ENCODE assay signal across 21 cellular contexts in the genomic region with DNA sequence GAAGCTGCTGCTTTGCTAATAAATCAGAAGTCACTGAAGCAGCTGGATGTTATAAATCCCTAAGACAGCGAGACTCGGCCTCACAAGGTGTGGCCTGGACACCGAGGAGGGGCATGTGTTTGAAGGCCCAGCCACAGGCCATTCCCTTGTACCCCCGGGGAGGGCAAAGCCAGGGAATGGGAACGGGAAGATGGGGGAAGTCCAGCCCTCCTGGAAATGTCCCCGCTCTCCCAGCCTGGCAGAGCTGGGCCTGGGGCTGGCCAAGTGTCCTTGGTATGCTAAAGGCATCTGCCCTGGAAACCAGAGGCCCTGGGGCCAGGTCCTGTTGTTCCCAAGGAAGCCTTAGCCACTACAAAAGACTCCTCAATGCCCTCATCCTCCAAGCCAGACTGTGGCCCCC. TPM values are rescaled to one million over a fixed set of nuclear protein-coding genes. Genes with fewer than 3 reads are reported as not detected.
DNase-seq lines count a peak whose midpoint lies in the region; ATAC-seq and TF ChIP-seq lines count a peak whose summit lies in the region.
"Had no signal": no experiment of that assay in that cellular context is flagged by ENCODE, and none has a peak within 500 bp of the region (broad histone marks: within the 10 kb centered on the region; RNA-seq: fewer than 3 reads in every experiment).

No MANE protein-coding gene starts in this region.

- H3K27ac ChIP-seq in colonic mucosa = no peak overlapping the region
- H3K27ac ChIP-seq in spleen = peak overlapping the region in 3 of 8 donors; percentile 18 to 32 (median 21)
- H3K27ac ChIP-seq: BLaER1 treated with 17β-estradiol and CSF1 and Interleukin-3, amounts not matched to agents 10 nM and 100 nM; ovary; SJSA1; testis had no signal

- no peak overlapping the region for H3K9ac ChIP-seq in colonic mucosa (ENCODE audit: low read depth in 2 of 2, low read length in 2 of 2)
- H3K9ac ChIP-seq: BLaER1 treated with 17β-estradiol and CSF1 and Interleukin-3, amounts not matched to agents 10 nM and 100 nM had no signal

- no peak for TF ChIP-seq POLR2A in spleen (IDR thresholded peaks at IDR 0.05)

- CTCF ChIA-PET in activated CD4-positive, alpha-beta memory T cell treated with anti-CD3 and anti-CD28 coated beads for 36 hours (lab: Charles Lee) = interaction anchor here (0.9 to 11.4 kb wide), 21 partner anchors 8 to 315 kb away, joined by 3 to 128 read pairs (median 5); no protein-coding TSS in a partner anchor
- CTCF ChIA-PET in activated CD4-positive, alpha-beta memory T cell treated with anti-CD3 and anti-CD28 coated beads, Interleukin-2, amount 10 ng/mL, durations not matched to agents 7 days and 5 days (lab: Charles Lee) = interaction anchor here (0.7 to 2.7 kb wide), 8 partner anchors 9 to 283 kb away, joined by 3 to 19 read pairs (median 5); no protein-coding TSS in a partner anchor

- intact Hi-C loops in activated CD4-positive, alpha-beta memory T cell treated with anti-CD3 and anti-CD28 coated beads for 36 hours (cut with micrococcal nuclease) = no loop called here
- intact Hi-C loops in colonic mucosa (cut with DNase I) = loop anchor here (2.0 kb wide), 1 partner anchor 283 kb away; no protein-coding TSS in a partner anchor
- intact Hi-C loops in spleen (cut with DNase I; ENCODE audit: low total_unique reads) = loop anchor here (10.0 kb wide), 1 partner anchor 309 kb away; no protein-coding TSS in a partner anchor

- H3K27ac Mint-ChIP-seq in activated CD4-positive, alpha-beta memory T cell treated with anti-CD3 and anti-CD28 coated beads for 36 hours = no peak overlapping the region
- no peak overlapping the region for H3K27ac Mint-ChIP-seq in activated CD4-positive, alpha-beta memory T cell treated with anti-CD3 and anti-CD28 coated beads, Interleukin-2, amount 10 ng/mL, durations not matched to agents 7 days and 5 days
- H3K27ac Mint-ChIP-seq: WTC11 had no signal

- peaks cover 15% of the 10 kb centered on the region for H3K27me3 Mint-ChIP-seq in activated CD4-positive, alpha-beta memory T cell treated with anti-CD3 and anti-CD28 coated beads for 36 hours
- peaks cover 12% of the 10 kb centered on the region for H3K27me3 Mint-ChIP-seq in activated CD4-positive, alpha-beta memory T cell treated with anti-CD3 and anti-CD28 coated beads, Interleukin-2, amount 10 ng/mL, durations not matched to agents 7 days and 5 days

- DNase-seq in activated CD4-positive, alpha-beta memory T cell treated with anti-CD3 and anti-CD28 coated beads for 36 hours = peak; percentile 6
- DNase-seq in activated CD4-positive, alpha-beta memory T cell treated with anti-CD3 and anti-CD28 coated beads, Interleukin-2, amount 10 ng/mL, durations not matched to agents 7 days and 5 days = no peak
- peak; percentile 15 for DNase-seq in colonic mucosa
- peak; percentile 74 for DNase-seq in mesenteric fat pad (ENCODE audit: low spot score)
- peak; percentile 53 for DNase-seq in spleen
- DNase-seq in COR-L47 (lab: John Stamatoyannopoulos, UW) = no peak
- no peak for DNase-seq in HT-29 (ENCODE audit: low spot score)
- DNase-seq: amniotic stem cell, foreskin fibroblast, KG1, left colon, NCI-H1092, NCI-H2081 treated with DMSO at 0.1 percent for 48 hours, PC-3, T-helper 2 cell, testis had no signal

- H3K9me3 ChIP-seq in colonic mucosa (no peaks in the 10 kb centered on the region), spleen (peaks cover 0 to 3% (median 0%) of the 10 kb centered on the region in 8 donors)
- H3K9me3 ChIP-seq: ovary, testis had no signal

- ATAC-seq in HG03354 (IDR thresholded peaks at IDR 0.05; ENCODE audit: poor library complexity, severe bottlenecking, unreplicated experiment) = no peak
- ATAC-seq: left colon had no signal

- H3K9me3 Mint-ChIP-seq in activated CD4-positive, alpha-beta memory T cell treated with anti-CD3 and anti-CD28 coated beads for 36 hours = no peaks in the 10 kb centered on the region
- no peaks in the 10 kb centered on the region for H3K9me3 Mint-ChIP-seq in activated CD4-positive, alpha-beta memory T cell treated with anti-CD3 and anti-CD28 coated beads, Interleukin-2, amount 10 ng/mL, durations not matched to agents 7 days and 5 days
- H3K9me3 Mint-ChIP-seq: WTC11 had no signal

- H3K4me3 ChIP-seq in colonic mucosa (no peak overlapping the region), spleen (no peak overlapping the region)
- H3K4me3 ChIP-seq: BLaER1 treated with 17β-estradiol and CSF1 and Interleukin-3, amounts not matched to agents 10 nM and 100 nM; ovary; SJSA1; testis had no signal

- no peaks in the 10 kb centered on the region for H3K36me3 Mint-ChIP-seq in activated CD4-positive, alpha-beta memory T cell treated with anti-CD3 and anti-CD28 coated beads for 36 hours
- no peaks in the 10 kb centered on the region for H3K36me3 Mint-ChIP-seq in activated CD4-positive, alpha-beta memory T cell treated with anti-CD3 and anti-CD28 coated beads, Interleukin-2, amount 10 ng/mL, durations not matched to agents 7 days and 5 days (ENCODE audit: low read depth)
- H3K36me3 Mint-ChIP-seq: WTC11 had no signal

- H3K4me3 Mint-ChIP-seq in activated CD4-positive, alpha-beta memory T cell treated with anti-CD3 and anti-CD28 coated beads for 36 hours = no peak overlapping the region
- H3K4me3 Mint-ChIP-seq in activated CD4-positive, alpha-beta memory T cell treated with anti-CD3 and anti-CD28 coated beads, Interleukin-2, amount 10 ng/mL, durations not matched to agents 7 days and 5 days = no peak overlapping the region
- H3K4me3 Mint-ChIP-seq: WTC11 had no signal

- H3K36me3 ChIP-seq in colonic mucosa (no peaks in the 10 kb centered on the region), spleen (peaks cover 0 to 28% (median 0%) of the 10 kb centered on the region in 6 donors)
- H3K36me3 ChIP-seq: BLaER1 treated with 17β-estradiol and CSF1 and Interleukin-3, amounts not matched to agents 10 nM and 100 nM; ovary; SJSA1 had no signal

- H3K4me1 ChIP-seq in colonic mucosa = no peaks in the 10 kb centered on the region
- peaks cover 7 to 37% (median 25%) of the 10 kb centered on the region in 6 donors for H3K4me1 ChIP-seq in spleen

- WGBS in spleen, 5 donors = 67 to 77% (median 71%) methylated on average over 4 to 6 of the region's 6 CpGs

- POLR2A ChIA-PET in activated CD4-positive, alpha-beta memory T cell treated with anti-CD3 and anti-CD28 coated beads for 36 hours (lab: Charles Lee) = interaction anchor here (1.2 kb wide), 1 partner anchor 283 kb away, joined by 8 read pairs; no protein-coding TSS in a partner anchor
- POLR2A ChIA-PET in activated CD4-positive, alpha-beta memory T cell treated with anti-CD3 and anti-CD28 coated beads, Interleukin-2, amount 10 ng/mL, durations not matched to agents 7 days and 5 days (lab: Charles Lee) = no interaction called here

- no peaks in the 10 kb centered on the region for H3K4me1 Mint-ChIP-seq in activated CD4-positive, alpha-beta memory T cell treated with anti-CD3 and anti-CD28 coated beads for 36 hours (ENCODE audit: low read depth)
- H3K4me1 Mint-ChIP-seq in activated CD4-positive, alpha-beta memory T cell treated with anti-CD3 and anti-CD28 coated beads, Interleukin-2, amount 10 ng/mL, durations not matched to agents 7 days and 5 days = no peaks in the 10 kb centered on the region

- H3K27me3 ChIP-seq in colonic mucosa (no peaks in the 10 kb centered on the region), spleen (replicated peaks in 1 of 7) (peaks cover 0 to 73% (median 7%) of the 10 kb centered on the region in 7 donors)
- H3K27me3 ChIP-seq: ovary, testis had no signal

- TF ChIP-seq CTCF in colonic mucosa (IDR thresholded peaks at IDR 0.05) (no peak), spleen (IDR thresholded peaks at IDR 0.05 in 8 of 11, conservative IDR thresholded peaks at IDR 0.05 in 3 of 11) (no peak)

RNA-seq across cellular contexts. Expression of a gene that starts 11.2 kb away (rescaled TPM):
- total RNA-seq in activated CD4-positive, alpha-beta memory T cell treated with anti-CD3 and anti-CD28 coated beads for 36 hours = under 1 TPM; 0.24 to 0.44 TPM
- total RNA-seq in activated CD4-positive, alpha-beta memory T cell treated with anti-CD3 and anti-CD28 coated beads, Interleukin-2, amount 10 ng/mL, durations not matched to agents 7 days and 5 days = not detected
- under 1 TPM; 0.54 to 0.58 TPM for total RNA-seq in colonic mucosa
- 3.2 TPM for total RNA-seq in mesenteric fat pad
- total RNA-seq in spleen = 10 to 100 TPM in 3 of 7 donors, 1 to 10 TPM in 4; 4.3 to 18.9 (median 9.0) TPM
- polyA plus RNA-seq in spleen = 1 to 10 TPM; 1.1 to 4.9 (median 3.3) TPM
- not detected in 2 replicates for total RNA-seq in HT-29 (2014; rRNA removed; shearing (Covaris generic))
- total RNA-seq: PC-3, SJSA1 had no signal

Comparison
In these comparisons a context has a peak if more than half of its experiments do, and no peak if none do; other contexts are left out.
1. DNase-seq: peak in activated CD4-positive, alpha-beta memory T cell treated with anti-CD3 and anti-CD28 coated beads for 36 hours (single experiment), colonic mucosa (single experiment), mesenteric fat pad (single experiment) and spleen (single experiment); none in activated CD4-positive, alpha-beta memory T cell treated with anti-CD3 and anti-CD28 coated beads, Interleukin-2, amount 10 ng/mL, durations not matched to agents 7 days and 5 days (single experiment), COR-L47 (single experiment) and HT-29 (single experiment).